Comparison of ENCODE assay signal across 8 cellular contexts in the genomic region with DNA sequence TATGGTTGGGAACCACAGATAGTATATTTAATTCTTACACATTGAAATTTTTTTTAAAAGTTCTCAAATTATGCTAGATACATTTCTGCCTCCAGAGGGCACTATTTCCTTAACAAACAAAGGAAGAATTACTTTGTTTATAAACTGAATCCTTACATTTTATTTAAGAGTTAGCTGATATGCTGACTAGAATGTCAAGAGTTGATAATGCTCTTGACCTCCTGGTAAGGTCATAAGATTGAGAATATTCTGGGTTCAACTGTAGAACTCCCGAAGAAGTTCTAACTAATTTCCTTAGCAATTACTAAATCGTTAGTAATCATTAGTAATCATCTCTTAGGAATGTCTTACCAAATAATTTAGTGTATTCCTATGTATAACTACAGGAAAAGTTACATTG.
A peak's percentile ranks its signal among the peaks of the same experiment; 100 is the strongest.
DNase-seq lines count a peak whose midpoint lies in the region; ATAC-seq, FAIRE-seq and TF ChIP-seq lines count a peak whose summit lies in the region.

No MANE protein-coding gene starts in this region.

- TF ChIP-seq CTCF in GM06990 (IDR thresholded peaks at IDR 0.05; ENCODE audit: insufficient read depth, low read length, poor library complexity, severe bottlenecking) (peak; percentile 38), neural crest cell (conservative IDR thresholded peaks at IDR 0.05) (peak; percentile 79)

- no peak overlapping the region for H3K4me3 ChIP-seq in GM06990 (replicated peaks; ENCODE audit: low read depth, low read length)

- no peaks in the 10 kb centered on the region for H3K4me1 Mint-ChIP-seq in neural crest cell

- H3K36me3 ChIP-seq in GM06990 (ENCODE audit: control insufficient read depth, insufficient read depth, low read length): no peaks in the 10 kb centered on the region

- no peaks in the 10 kb centered on the region for H3K36me3 Mint-ChIP-seq in neural crest cell (ENCODE audit: low read depth)

- H3K27me3 ChIP-seq in GM06990 (replicated peaks; ENCODE audit: control insufficient read depth, insufficient read depth, low read length): no peaks in the 10 kb centered on the region

- H3K4me3 Mint-ChIP-seq in neural crest cell: no peak overlapping the region

- H3K27me3 Mint-ChIP-seq in neural crest cell (ENCODE audit: low read depth): no peaks in the 10 kb centered on the region

- H3K27ac Mint-ChIP-seq in neural crest cell (ENCODE audit: unreplicated experiment): no peak overlapping the region

- FAIRE-seq in A204.1 (lab: Jason Lieb, UNC): peak; percentile 98

- DNase-seq in GM06990 (ENCODE audit: extremely low read depth, insufficient read length): no peak
- peak; percentile 53 for DNase-seq in NCI-H69 (lab: John Stamatoyannopoulos, UW)
- DNase-seq in dermis blood vessel endothelial cell: peak; percentile 76
- DNase-seq in neural crest cell (ENCODE audit: low read depth, low spot score): no peak

- ATAC-seq in HG03045 (IDR thresholded peaks at IDR 0.05; ENCODE audit: unreplicated experiment): no peak
- no peak for ATAC-seq in GM19452 (IDR thresholded peaks at IDR 0.05; ENCODE audit: unreplicated experiment)
- no peak for ATAC-seq in HG03095 (IDR thresholded peaks at IDR 0.05; ENCODE audit: unreplicated experiment)

- no peaks in the 10 kb centered on the region for H3K9me3 Mint-ChIP-seq in neural crest cell

Comparison
In these comparisons a context has a peak if more than half of its experiments do, and no peak if none do; other contexts are left out.
1. DNase-seq: peak in NCI-H69 (single experiment) and dermis blood vessel endothelial cell (single experiment); none in GM06990 (single experiment) and neural crest cell (single experiment).